ENCODE assay signal across 1 cellular context in the genomic region with DNA sequence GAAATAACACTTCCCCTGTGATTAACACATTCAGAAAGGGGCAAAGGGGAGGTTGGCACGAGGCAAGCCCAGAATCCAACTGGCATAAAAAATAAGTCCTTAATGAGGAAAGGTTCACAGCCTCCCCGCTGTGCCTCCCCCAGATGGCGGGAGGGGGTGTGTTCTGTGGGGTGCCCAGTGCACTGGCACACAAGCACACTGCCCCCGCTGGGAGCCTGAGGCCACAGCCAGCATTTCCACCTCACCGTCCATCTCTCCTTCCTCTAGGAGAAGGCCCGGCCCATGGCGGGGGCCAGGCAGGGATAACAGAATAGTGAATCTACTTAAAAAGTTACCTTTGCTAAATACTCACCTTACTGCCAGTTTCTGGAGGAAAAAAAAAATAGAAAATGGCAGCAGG.
TF ChIP-seq lines count a peak whose summit lies in the region.

No MANE protein-coding gene starts in this region.

TF ChIP-seq in IMR-90, 13 proteins besides CTCF, POLR2A, EP300 and RAD21 (continued from another document):
- no peak for TF ChIP-seq USF2 (IDR thresholded peaks at IDR 0.05; ENCODE audit: low read depth, low read length)
- TF ChIP-seq CHD1 (IDR thresholded peaks at IDR 0.05; ENCODE audit: low read depth, low read length) = no peak
- no peak for TF ChIP-seq RFX5 (IDR thresholded peaks at IDR 0.05; ENCODE audit: low read depth, low read length)
